ENCODE assay signal across 1 cellular context in the genomic region with DNA sequence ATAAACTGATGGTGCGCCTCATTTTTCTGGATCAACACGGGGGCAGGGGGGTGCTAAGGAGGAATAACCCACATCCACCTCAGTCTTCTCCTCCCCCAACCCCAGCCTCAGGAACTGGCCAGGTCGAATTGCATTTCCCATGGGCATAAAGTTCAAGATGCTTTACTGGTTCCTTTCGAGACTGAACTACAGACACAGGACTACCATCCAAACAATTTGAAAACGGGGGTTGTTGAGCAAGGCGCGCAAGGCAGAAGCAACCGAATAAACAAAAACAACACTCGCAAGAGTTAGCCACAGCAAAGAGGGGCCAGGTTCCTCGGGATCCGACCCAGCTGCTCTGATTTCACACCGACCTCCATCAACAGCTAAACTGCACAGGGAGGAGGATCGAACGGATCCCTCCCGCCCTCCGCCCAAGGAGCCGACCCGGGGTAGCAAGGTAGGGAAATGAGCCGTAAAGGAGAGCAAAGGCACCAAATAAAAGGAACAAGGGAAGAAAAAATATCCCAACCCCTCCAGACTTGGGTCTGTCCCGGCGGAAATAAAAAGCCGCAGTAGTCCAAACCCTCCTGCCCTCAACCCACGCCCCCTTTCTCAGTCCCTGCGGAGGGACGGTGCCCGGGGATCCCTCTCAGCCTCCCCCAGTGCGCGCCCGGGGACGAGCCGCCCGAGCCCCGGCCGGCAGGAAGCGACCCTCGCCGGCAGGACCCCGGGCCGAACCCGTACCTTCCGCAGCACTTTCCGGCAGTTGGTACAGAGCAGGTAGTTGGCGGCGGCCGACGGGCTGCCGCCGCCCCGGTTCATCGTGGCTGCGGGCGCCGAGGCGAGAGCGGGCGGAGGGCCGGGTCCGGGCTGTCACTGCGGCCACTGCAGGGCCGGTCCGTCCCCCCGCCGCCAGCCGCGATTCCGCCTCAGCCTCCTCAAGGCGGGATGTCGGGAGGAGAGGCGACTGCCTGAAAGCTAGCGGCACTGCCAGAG.
A peak's percentile ranks its signal among the peaks of the same experiment; 100 is the strongest.
TF ChIP-seq lines count a peak whose summit lies in the region.

No MANE protein-coding gene starts in this region.

TF ChIP-seq in K562, 482 proteins besides CTCF, POLR2A, EP300 and RAD21 (continued from another document):
- TF ChIP-seq, protein P1, sequence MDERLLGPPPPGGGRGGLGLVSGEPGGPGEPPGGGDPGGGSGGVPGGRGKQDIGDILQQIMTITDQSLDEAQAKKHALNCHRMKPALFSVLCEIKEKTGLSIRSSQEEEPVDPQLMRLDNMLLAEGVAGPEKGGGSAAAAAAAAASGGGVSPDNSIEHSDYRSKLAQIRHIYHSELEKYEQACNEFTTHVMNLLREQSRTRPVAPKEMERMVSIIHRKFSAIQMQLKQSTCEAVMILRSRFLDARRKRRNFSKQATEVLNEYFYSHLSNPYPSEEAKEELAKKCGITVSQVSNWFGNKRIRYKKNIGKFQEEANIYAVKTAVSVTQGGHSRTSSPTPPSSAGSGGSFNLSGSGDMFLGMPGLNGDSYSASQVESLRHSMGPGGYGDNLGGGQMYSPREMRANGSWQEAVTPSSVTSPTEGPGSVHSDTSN (CRISPR knock-in tag; IDR thresholded peaks at IDR 0.05; ENCODE audit: low read depth): no peak
- TF ChIP-seq, protein P1 (tag; conservative IDR thresholded peaks at IDR 0.05; ENCODE audit: low read depth): no peak
- TF ChIP-seq, protein P2, sequence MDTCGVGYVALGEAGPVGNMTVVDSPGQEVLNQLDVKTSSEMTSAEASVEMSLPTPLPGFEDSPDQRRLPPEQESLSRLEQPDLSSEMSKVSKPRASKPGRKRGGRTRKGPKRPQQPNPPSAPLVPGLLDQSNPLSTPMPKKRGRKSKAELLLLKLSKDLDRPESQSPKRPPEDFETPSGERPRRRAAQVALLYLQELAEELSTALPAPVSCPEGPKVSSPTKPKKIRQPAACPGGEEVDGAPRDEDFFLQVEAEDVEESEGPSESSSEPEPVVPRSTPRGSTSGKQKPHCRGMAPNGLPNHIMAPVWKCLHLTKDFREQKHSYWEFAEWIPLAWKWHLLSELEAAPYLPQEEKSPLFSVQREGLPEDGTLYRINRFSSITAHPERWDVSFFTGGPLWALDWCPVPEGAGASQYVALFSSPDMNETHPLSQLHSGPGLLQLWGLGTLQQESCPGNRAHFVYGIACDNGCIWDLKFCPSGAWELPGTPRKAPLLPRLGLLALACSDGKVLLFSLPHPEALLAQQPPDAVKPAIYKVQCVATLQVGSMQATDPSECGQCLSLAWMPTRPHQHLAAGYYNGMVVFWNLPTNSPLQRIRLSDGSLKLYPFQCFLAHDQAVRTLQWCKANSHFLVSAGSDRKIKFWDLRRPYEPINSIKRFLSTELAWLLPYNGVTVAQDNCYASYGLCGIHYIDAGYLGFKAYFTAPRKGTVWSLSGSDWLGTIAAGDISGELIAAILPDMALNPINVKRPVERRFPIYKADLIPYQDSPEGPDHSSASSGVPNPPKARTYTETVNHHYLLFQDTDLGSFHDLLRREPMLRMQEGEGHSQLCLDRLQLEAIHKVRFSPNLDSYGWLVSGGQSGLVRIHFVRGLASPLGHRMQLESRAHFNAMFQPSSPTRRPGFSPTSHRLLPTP (IDR thresholded peaks at IDR 0.05; ENCODE audit: borderline replicate concordance, extremely low read depth, insufficient read length): no peak
- TF ChIP-seq PHF8 (IDR thresholded peaks at IDR 0.05; ENCODE audit: borderline replicate concordance, low read length): 0 out of 2 replicates have a peak, but pooled peaks have one; percentile 57
- TF ChIP-seq, protein P3, sequence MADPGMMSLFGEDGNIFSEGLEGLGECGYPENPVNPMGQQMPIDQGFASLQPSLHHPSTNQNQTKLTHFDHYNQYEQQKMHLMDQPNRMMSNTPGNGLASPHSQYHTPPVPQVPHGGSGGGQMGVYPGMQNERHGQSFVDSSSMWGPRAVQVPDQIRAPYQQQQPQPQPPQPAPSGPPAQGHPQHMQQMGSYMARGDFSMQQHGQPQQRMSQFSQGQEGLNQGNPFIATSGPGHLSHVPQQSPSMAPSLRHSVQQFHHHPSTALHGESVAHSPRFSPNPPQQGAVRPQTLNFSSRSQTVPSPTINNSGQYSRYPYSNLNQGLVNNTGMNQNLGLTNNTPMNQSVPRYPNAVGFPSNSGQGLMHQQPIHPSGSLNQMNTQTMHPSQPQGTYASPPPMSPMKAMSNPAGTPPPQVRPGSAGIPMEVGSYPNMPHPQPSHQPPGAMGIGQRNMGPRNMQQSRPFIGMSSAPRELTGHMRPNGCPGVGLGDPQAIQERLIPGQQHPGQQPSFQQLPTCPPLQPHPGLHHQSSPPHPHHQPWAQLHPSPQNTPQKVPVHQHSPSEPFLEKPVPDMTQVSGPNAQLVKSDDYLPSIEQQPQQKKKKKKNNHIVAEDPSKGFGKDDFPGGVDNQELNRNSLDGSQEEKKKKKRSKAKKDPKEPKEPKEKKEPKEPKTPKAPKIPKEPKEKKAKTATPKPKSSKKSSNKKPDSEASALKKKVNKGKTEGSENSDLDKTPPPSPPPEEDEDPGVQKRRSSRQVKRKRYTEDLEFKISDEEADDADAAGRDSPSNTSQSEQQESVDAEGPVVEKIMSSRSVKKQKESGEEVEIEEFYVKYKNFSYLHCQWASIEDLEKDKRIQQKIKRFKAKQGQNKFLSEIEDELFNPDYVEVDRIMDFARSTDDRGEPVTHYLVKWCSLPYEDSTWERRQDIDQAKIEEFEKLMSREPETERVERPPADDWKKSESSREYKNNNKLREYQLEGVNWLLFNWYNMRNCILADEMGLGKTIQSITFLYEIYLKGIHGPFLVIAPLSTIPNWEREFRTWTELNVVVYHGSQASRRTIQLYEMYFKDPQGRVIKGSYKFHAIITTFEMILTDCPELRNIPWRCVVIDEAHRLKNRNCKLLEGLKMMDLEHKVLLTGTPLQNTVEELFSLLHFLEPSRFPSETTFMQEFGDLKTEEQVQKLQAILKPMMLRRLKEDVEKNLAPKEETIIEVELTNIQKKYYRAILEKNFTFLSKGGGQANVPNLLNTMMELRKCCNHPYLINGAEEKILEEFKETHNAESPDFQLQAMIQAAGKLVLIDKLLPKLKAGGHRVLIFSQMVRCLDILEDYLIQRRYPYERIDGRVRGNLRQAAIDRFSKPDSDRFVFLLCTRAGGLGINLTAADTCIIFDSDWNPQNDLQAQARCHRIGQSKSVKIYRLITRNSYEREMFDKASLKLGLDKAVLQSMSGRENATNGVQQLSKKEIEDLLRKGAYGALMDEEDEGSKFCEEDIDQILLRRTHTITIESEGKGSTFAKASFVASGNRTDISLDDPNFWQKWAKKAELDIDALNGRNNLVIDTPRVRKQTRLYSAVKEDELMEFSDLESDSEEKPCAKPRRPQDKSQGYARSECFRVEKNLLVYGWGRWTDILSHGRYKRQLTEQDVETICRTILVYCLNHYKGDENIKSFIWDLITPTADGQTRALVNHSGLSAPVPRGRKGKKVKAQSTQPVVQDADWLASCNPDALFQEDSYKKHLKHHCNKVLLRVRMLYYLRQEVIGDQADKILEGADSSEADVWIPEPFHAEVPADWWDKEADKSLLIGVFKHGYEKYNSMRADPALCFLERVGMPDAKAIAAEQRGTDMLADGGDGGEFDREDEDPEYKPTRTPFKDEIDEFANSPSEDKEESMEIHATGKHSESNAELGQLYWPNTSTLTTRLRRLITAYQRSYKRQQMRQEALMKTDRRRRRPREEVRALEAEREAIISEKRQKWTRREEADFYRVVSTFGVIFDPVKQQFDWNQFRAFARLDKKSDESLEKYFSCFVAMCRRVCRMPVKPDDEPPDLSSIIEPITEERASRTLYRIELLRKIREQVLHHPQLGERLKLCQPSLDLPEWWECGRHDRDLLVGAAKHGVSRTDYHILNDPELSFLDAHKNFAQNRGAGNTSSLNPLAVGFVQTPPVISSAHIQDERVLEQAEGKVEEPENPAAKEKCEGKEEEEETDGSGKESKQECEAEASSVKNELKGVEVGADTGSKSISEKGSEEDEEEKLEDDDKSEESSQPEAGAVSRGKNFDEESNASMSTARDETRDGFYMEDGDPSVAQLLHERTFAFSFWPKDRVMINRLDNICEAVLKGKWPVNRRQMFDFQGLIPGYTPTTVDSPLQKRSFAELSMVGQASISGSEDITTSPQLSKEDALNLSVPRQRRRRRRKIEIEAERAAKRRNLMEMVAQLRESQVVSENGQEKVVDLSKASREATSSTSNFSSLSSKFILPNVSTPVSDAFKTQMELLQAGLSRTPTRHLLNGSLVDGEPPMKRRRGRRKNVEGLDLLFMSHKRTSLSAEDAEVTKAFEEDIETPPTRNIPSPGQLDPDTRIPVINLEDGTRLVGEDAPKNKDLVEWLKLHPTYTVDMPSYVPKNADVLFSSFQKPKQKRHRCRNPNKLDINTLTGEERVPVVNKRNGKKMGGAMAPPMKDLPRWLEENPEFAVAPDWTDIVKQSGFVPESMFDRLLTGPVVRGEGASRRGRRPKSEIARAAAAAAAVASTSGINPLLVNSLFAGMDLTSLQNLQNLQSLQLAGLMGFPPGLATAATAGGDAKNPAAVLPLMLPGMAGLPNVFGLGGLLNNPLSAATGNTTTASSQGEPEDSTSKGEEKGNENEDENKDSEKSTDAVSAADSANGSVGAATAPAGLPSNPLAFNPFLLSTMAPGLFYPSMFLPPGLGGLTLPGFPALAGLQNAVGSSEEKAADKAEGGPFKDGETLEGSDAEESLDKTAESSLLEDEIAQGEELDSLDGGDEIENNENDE (IDR thresholded peaks at IDR 0.05; ENCODE audit: low read depth, low read length): no peak
- no peak for TF ChIP-seq ZNF347 (CRISPR knock-in tag; IDR thresholded peaks at IDR 0.05; ENCODE audit: low read depth)
- no peak for TF ChIP-seq HMG20A (CRISPR knock-in tag; conservative IDR thresholded peaks at IDR 0.05)
- TF ChIP-seq, protein P4, sequence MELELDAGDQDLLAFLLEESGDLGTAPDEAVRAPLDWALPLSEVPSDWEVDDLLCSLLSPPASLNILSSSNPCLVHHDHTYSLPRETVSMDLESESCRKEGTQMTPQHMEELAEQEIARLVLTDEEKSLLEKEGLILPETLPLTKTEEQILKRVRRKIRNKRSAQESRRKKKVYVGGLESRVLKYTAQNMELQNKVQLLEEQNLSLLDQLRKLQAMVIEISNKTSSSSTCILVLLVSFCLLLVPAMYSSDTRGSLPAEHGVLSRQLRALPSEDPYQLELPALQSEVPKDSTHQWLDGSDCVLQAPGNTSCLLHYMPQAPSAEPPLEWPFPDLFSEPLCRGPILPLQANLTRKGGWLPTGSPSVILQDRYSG (tag; conservative IDR thresholded peaks at IDR 0.05; ENCODE audit: low read depth): no peak
- TF ChIP-seq POU5F1 (IDR thresholded peaks at IDR 0.05; ENCODE audit: borderline replicate concordance, low read depth, low read length, partially characterized antibody): no peak
- TF ChIP-seq SIN3B (IDR thresholded peaks at IDR 0.05; ENCODE audit: low read depth): no peak
- TF ChIP-seq, protein P5, sequence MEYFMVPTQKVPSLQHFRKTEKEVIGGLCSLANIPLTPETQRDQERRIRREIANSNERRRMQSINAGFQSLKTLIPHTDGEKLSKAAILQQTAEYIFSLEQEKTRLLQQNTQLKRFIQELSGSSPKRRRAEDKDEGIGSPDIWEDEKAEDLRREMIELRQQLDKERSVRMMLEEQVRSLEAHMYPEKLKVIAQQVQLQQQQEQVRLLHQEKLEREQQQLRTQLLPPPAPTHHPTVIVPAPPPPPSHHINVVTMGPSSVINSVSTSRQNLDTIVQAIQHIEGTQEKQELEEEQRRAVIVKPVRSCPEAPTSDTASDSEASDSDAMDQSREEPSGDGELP (CRISPR knock-in tag; IDR thresholded peaks at IDR 0.05; ENCODE audit: borderline replicate concordance): no peak
- peak; percentile 15; the same call in 1 of the 2 replicates for TF ChIP-seq MTA3 (IDR thresholded peaks at IDR 0.05; ENCODE audit: borderline replicate concordance)
- TF ChIP-seq ZNF3 (CRISPR knock-in tag; IDR thresholded peaks at IDR 0.05): no peak
- TF ChIP-seq ZFP36 (IDR thresholded peaks at IDR 0.05; ENCODE audit: low read depth, low read length, partially characterized antibody): no peak
